In the genomic region with DNA sequence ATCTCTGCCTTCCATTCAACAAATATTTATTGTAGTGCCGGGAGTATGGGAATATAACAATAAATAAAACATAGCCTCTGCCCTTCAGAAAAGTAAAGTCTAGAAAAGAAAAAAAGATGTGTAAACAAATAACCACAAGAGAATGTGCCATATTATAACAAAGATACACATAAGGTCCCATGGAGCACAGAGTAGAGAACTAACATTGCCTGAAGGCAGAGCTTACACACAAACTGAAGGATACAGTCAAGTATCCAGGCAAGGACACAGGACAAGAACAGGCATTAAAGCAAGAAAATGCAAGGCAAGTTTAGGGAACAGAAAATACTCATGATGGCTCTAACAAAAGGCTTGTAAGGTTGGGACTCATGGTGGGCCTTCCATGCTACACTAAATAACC, we compare ENCODE assay signal across 26 cellular contexts.
"Had no signal": no experiment of that assay in that cellular context is flagged by ENCODE, and none has a peak within 500 bp of the region (broad histone marks: within the 10 kb centered on the region; RNA-seq: fewer than 3 reads in every experiment).

No MANE protein-coding gene starts in this region.

- H3K27me3 ChIP-seq: cardiac muscle cell had no signal

- H3K27ac ChIP-seq: cardiac muscle cell, SK-N-MC had no signal

- H3K4me3 ChIP-seq: cardiac muscle cell, SK-N-MC had no signal

- ATAC-seq: activated CD4-positive, CD25-positive, alpha-beta regulatory T cell treated with anti-CD3 and anti-CD28 coated beads, Interleukin-2, amount 50 U/mL, for 24 hours; activated CD8-positive, alpha-beta T cell treated with anti-CD3 and anti-CD28 coated beads, Interleukin-2, amount 10 ng/mL, durations not matched to agents 7 days and 5 days; Panc1; Right ventricle myocardium inferior had no signal

- H3K36me3 ChIP-seq: cardiac muscle cell had no signal

- DNase-seq: activated CD4-positive, alpha-beta T cell treated with anti-CD3 and anti-CD28 coated beads for 4 hours; activated CD8-positive, alpha-beta memory T cell treated with anti-CD3 and anti-CD28 coated beads, Interleukin-2, amount 50 U/mL, for 48 hours; activated CD8-positive, alpha-beta T cell treated with anti-CD3 and anti-CD28 coated beads, Interleukin-2, amount 10 ng/mL, durations not matched to agents 7 days and 5 days; activated effector memory CD4-positive, alpha-beta T cell treated with Interleukin-2 at 50 U/mL for 16 hours; activated naive CD4-positive, alpha-beta T cell; activated T-cell treated with anti-CD3 and anti-CD28 coated beads, Interleukin-2, amount 50 U/mL, for 1 hour; amniotic stem cell; Kasumi-1; KBM-7; NCI-H1092; NCI-H1417; NCI-H1694; NCI-H2029; NCI-H2107; NCI-H2171 treated with DMSO at 0.1 percent for 48 hours; NCI-H226; NCI-H526 treated with DMSO at 0.1 percent for 48 hours; NK-92 treated with Interleukin-12 subunit alpha and Interleukin-12 subunit beta, amount 100 ng/mL, for 24 hours; OCI-M1; RPMI8226; SW 1271 had no signal
